Comparison of ENCODE assay signal across 19 cellular contexts in the genomic region with DNA sequence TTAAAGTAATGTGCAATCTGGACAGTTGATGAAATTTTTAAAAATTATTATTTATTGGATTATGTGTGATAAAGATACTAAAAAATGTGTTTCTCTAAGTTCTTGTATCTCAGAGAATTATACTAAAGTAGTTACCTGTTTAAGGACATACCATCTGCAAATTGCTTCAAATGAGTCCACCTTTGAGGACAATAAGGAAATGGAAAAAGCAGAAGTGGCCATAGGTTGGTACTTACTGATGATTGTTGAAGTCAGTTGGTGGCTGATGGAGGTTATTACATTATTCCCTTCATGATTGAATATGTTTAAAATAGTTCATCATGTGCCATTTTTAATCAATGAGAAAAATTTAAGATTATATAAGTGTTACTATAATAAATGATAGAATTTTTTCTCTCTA.
"Had no signal": no experiment of that assay in that cellular context is flagged by ENCODE, and none has a peak within 500 bp of the region (broad histone marks: within the 10 kb centered on the region; RNA-seq: fewer than 3 reads in every experiment).

No MANE protein-coding gene starts in this region.

- DNase-seq: KBM-7; NCI-H1092 treated with DMSO at 0.1 percent for 48 hours; NCI-H1436; NCI-H187; NCI-H2029; NCI-H2081 treated with DMSO at 0.1 percent for 48 hours; NCI-H2171; NCI-H226; NCI-H446; NCI-H510A; NCI-H524 treated with DMSO at 0.1 percent for 48 hours; NCI-H69; NCI-H774; NK-92 treated with Interleukin-12 subunit alpha and Interleukin-12 subunit beta, amount 100 ng/mL, for 24 hours; PC-3; SHP77; T-helper 1 cell; T-helper 17 cell had no signal

- ATAC-seq: Panc1, PC-3, T-helper 17 cell had no signal
